Comparison of ENCODE assay signal across 14 cellular contexts in the genomic region with DNA sequence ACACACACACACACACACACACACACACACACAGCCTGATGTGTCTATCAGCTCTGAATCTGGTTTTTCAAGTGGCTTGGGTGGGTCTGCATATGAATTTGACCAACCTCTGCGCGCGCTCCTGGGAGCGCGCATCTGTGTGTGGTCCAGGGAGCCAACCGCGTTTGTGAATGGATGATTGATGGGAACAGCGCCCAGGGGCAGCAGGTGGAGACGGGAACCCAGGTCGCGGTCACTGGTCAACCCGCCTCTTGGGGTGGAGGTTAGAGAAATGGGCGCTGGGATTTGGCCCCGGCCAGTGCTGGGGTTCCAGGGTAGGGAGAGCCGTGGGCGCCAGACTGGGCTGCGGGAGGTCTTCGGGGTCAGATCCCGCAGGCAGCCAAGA.
A peak's percentile ranks its signal among the peaks of the same experiment; 100 is the strongest.
DNase-seq lines count a peak whose midpoint lies in the region; ATAC-seq and TF ChIP-seq lines count a peak whose summit lies in the region.
"Had no signal": no experiment of that assay in that cellular context is flagged by ENCODE, and none has a peak within 500 bp of the region (broad histone marks: within the 10 kb centered on the region; RNA-seq: fewer than 3 reads in every experiment).

No MANE protein-coding gene starts in this region.

- intact Hi-C loops in stomach (cut with DNase I; ENCODE audit: low total_unique reads) (no loop called here), MCF 10A (cut with micrococcal nuclease) (no loop called here)

- DNase-seq in NCI-H774 (lab: John Stamatoyannopoulos, UW) (peak; percentile 4), stomach (no peak), MCF 10A (ENCODE audit: unreplicated experiment) (no peak), AML-193 (lab: John Stamatoyannopoulos, UW) (no peak)
- DNase-seq: activated CD4-positive, alpha-beta T cell treated with anti-CD3 and anti-CD28 coated beads, Interleukin-2, amount 50 U/mL, for 48 hours; activated naive CD4-positive, alpha-beta T cell treated with anti-CD3 and anti-CD28 coated beads, Interleukin-2, amount 50 U/mL, for 16 hours; activated T-cell treated with anti-CD3 and anti-CD28 coated beads, Interleukin-2, amount 50 U/mL, for 24 hours; SW 1271 had no signal

- no peaks in the 10 kb centered on the region for H3K27me3 Mint-ChIP-seq in MCF 10A (ENCODE audit: insufficient read depth, unreplicated experiment)

- H3K4me1 Mint-ChIP-seq in MCF 10A (ENCODE audit: insufficient read depth, unreplicated experiment), result no peaks in the 10 kb centered on the region
- H3K4me1 Mint-ChIP-seq: IgD-negative memory B cell had no signal

- no peak overlapping the region for H3K27ac Mint-ChIP-seq in MCF 10A (ENCODE audit: low read depth, unreplicated experiment)
- H3K27ac Mint-ChIP-seq: activated T-cell treated with anti-CD3 and anti-CD28 coated beads, Interleukin-2, amount 50 U/mL, for 24 hours; dendritic cell treated with granulocyte-macrophage colony-stimulating factor and Interleukin-4, amounts not matched to agents 40 ng/mL and 50 ng/mL, for 4 days had no signal

- H3K4me3 Mint-ChIP-seq in MCF 10A (ENCODE audit: unreplicated experiment), result no peak overlapping the region
- H3K4me3 Mint-ChIP-seq: activated T-cell treated with anti-CD3 and anti-CD28 coated beads, Interleukin-2, amount 50 U/mL, for 24 hours; dendritic cell treated with granulocyte-macrophage colony-stimulating factor and Interleukin-4, amounts not matched to agents 40 ng/mL and 50 ng/mL, for 4 days had no signal

- H3K4me3 ChIP-seq in HUES64 (ENCODE audit: low read length), result peak overlapping the region; percentile 53
- peak overlapping the region; percentile 65 for H3K4me3 ChIP-seq in iPS-18a (ENCODE audit: low read length)
- peak overlapping the region in 3 of 4 donors; percentile 37 to 45 (median 44) for H3K4me3 ChIP-seq in stomach

- POLR2A ChIA-PET in MCF 10A (lab: Yijun Ruan, JAX), result no interaction called here

- H3K4me1 ChIP-seq in HUES64 (ENCODE audit: insufficient read depth, low read length) (no peaks in the 10 kb centered on the region), iPS-18a (ENCODE audit: control insufficient read depth, low read depth, low read length) (peaks cover 4% of the 10 kb centered on the region), stomach (peaks cover 0 to 32% (median 13%) of the 10 kb centered on the region in 4 donors)

- H3K27ac ChIP-seq in HUES64 (ENCODE audit: low read depth, low read length) (no peak overlapping the region), iPS-18a (ENCODE audit: low read length) (no peak overlapping the region), stomach (no peak overlapping the region)
- H3K27ac ChIP-seq: right atrium auricular region had no signal

- no peaks in the 10 kb centered on the region for H3K36me3 Mint-ChIP-seq in MCF 10A (ENCODE audit: insufficient read depth, unreplicated experiment)
- H3K36me3 Mint-ChIP-seq: IgD-negative memory B cell had no signal

- TF ChIP-seq CTCF in stomach (IDR thresholded peaks at IDR 0.05) (no peak), MCF 10A (IDR thresholded peaks at IDR 0.05; ENCODE audit: unreplicated experiment) (no peak)

- peaks cover 8% of the 10 kb centered on the region for H3K9me3 Mint-ChIP-seq in MCF 10A (ENCODE audit: unreplicated experiment)
- H3K9me3 Mint-ChIP-seq: dendritic cell treated with granulocyte-macrophage colony-stimulating factor and Interleukin-4, amounts not matched to agents 40 ng/mL and 50 ng/mL, for 4 days had no signal

- H3K9ac ChIP-seq in HUES64 (ENCODE audit: low read depth, low read length), result no peak overlapping the region
- H3K9ac ChIP-seq in iPS-18a (ENCODE audit: low read length), result no peak overlapping the region

- H3K9me3 ChIP-seq in HUES64 (ENCODE audit: insufficient read depth, low read depth, low read length), result peaks cover 37% of the 10 kb centered on the region
- H3K9me3 ChIP-seq in iPS-18a (ENCODE audit: control insufficient read depth, low read depth, low read length), result no peaks in the 10 kb centered on the region
- H3K9me3 ChIP-seq in stomach, result peaks cover 0 to 16% (median 0%) of the 10 kb centered on the region in 4 donors
- H3K9me3 ChIP-seq: right atrium auricular region had no signal

- no TSS peak for BruUV-seq in MCF 10A (replicated peaks; lab: Mats Ljungman, UMichigan)

- no peak for TF ChIP-seq EP300 in stomach (IDR thresholded peaks at IDR 0.05)

- CTCF ChIA-PET in MCF 10A (lab: Yijun Ruan, JAX), result no interaction called here

- peaks cover 55% of the 10 kb centered on the region for H3K27me3 ChIP-seq in HUES64 (ENCODE audit: insufficient read depth, low read length)
- H3K27me3 ChIP-seq in iPS-18a (ENCODE audit: control insufficient read depth, insufficient read depth, low read length), result peaks cover 57% of the 10 kb centered on the region
- H3K27me3 ChIP-seq in stomach, result peaks cover 0 to 46% (median 32%) of the 10 kb centered on the region in 3 donors
- H3K27me3 ChIP-seq: right atrium auricular region had no signal

- no peak for ATAC-seq in GM21515 (IDR thresholded peaks at IDR 0.05; ENCODE audit: unreplicated experiment)

- TF ChIP-seq POLR2A in stomach (IDR thresholded peaks at IDR 0.05), result no peak

- WGBS in HUES64, result 89% methylated on average over 19 of the region's 19 CpGs
- WGBS in stomach, 5 donors, result 1 to 10% (median 6%) methylated on average over 14 to 19 of the region's 19 CpGs

- no peaks in the 10 kb centered on the region for H3K36me3 ChIP-seq in HUES64 (ENCODE audit: insufficient read depth, low read length)
- no peaks in the 10 kb centered on the region for H3K36me3 ChIP-seq in iPS-18a (ENCODE audit: control insufficient read depth, low read depth, low read length)
- no peaks in the 10 kb centered on the region for H3K36me3 ChIP-seq in stomach
- H3K36me3 ChIP-seq: right atrium auricular region had no signal
